1 cellular context compared by ENCODE assay signal in the genomic region with DNA sequence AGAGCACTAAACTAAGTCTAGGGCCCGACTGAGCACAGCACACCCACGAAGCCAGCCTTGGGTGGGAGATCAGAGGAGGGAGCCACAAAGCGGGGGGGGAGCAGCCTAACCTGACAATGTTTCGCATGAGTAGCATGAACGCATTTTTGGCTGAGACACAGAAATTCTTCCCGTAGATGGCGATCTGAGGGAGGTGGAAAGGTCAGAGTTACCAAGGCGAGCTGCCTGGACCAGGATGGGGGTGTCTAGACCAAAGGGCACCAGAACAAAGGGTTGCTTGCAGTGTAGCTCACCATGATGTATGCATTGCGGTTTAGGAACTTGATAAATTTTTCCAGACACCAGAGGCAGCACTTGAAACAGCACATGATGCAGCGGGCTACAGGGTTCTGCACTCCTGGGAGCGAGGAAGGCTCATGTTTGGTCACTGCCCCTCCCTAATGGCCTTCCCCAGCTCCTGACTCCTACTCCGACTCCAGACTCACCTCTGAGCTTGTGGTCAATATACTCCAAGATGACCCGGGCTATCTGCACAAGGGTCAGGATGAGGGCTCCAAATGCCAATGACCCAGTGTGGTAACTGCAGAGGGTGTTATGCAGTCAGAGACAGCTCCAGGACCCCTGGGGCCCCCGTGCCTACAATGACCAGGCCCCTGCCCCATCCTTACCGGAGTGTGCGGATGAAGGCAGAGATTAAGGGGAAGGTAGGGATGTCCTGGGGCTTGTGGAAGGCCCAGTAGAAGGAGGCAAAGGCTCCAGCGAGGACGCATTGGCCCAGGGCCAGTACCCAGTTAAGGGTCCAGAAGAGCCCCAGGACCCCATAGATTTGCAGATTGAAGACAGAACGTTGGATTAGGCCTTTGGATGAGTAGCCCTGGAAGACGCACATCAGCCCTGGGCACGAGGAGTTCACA.
TF ChIP-seq lines count a peak whose summit lies in the region.

No MANE protein-coding gene starts in this region.

TF ChIP-seq in HepG2, 621 proteins besides CTCF, POLR2A, EP300 and RAD21 (continued from another document and continues in another):
- TF ChIP-seq, protein P1, sequence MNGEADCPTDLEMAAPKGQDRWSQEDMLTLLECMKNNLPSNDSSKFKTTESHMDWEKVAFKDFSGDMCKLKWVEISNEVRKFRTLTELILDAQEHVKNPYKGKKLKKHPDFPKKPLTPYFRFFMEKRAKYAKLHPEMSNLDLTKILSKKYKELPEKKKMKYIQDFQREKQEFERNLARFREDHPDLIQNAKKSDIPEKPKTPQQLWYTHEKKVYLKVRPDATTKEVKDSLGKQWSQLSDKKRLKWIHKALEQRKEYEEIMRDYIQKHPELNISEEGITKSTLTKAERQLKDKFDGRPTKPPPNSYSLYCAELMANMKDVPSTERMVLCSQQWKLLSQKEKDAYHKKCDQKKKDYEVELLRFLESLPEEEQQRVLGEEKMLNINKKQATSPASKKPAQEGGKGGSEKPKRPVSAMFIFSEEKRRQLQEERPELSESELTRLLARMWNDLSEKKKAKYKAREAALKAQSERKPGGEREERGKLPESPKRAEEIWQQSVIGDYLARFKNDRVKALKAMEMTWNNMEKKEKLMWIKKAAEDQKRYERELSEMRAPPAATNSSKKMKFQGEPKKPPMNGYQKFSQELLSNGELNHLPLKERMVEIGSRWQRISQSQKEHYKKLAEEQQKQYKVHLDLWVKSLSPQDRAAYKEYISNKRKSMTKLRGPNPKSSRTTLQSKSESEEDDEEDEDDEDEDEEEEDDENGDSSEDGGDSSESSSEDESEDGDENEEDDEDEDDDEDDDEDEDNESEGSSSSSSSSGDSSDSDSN (CRISPR knock-in tag; IDR thresholded peaks at IDR 0.05) = peak; percentile 64
- TF ChIP-seq, protein P2, sequence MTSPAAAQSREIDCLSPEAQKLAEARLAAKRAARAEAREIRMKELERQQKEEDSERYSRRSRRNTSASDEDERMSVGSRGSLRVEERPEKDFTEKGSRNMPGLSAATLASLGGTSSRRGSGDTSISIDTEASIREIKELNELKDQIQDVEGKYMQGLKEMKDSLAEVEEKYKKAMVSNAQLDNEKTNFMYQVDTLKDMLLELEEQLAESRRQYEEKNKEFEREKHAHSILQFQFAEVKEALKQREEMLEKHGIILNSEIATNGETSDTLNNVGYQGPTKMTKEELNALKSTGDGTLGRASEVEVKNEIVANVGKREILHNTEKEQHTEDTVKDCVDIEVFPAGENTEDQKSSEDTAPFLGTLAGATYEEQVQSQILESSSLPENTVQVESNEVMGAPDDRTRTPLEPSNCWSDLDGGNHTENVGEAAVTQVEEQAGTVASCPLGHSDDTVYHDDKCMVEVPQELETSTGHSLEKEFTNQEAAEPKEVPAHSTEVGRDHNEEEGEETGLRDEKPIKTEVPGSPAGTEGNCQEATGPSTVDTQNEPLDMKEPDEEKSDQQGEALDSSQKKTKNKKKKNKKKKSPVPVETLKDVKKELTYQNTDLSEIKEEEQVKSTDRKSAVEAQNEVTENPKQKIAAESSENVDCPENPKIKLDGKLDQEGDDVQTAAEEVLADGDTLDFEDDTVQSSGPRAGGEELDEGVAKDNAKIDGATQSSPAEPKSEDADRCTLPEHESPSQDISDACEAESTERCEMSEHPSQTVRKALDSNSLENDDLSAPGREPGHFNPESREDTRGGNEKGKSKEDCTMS (CRISPR knock-in tag; conservative IDR thresholded peaks at IDR 0.05) = no peak
- TF ChIP-seq MZF1 (CRISPR knock-in tag; IDR thresholded peaks at IDR 0.05; ENCODE audit: borderline replicate concordance) (no peak), MYNN (CRISPR knock-in tag; IDR thresholded peaks at IDR 0.05; ENCODE audit: low read depth) (no peak), AGO2 (optimal IDR thresholded peaks at IDR 0.05; ENCODE audit: low read depth, low read length) (no peak), HMGA1 (CRISPR knock-in tag; conservative IDR thresholded peaks at IDR 0.05) (no peak), MIXL1 (CRISPR knock-in tag; IDR thresholded peaks at IDR 0.05) (peak; percentile 84; the same call in 1 of the 2 replicates), ARNT2 (CRISPR knock-in tag; IDR thresholded peaks at IDR 0.05; ENCODE audit: low read depth) (no peak; the same call in none of the 2 replicates), ZNF333 (CRISPR knock-in tag; IDR thresholded peaks at IDR 0.05; ENCODE audit: borderline replicate concordance) (no peak), CEBPB (IDR thresholded peaks at IDR 0.05; ENCODE audit: borderline replicate concordance, low read depth, low read length) (no peak), FOXK1 (CRISPR knock-in tag; IDR thresholded peaks at IDR 0.05; ENCODE audit: borderline replicate concordance, low read depth) (peak; percentile 68; the same call in 1 of the 2 replicates), PHF20 (CRISPR knock-in tag; IDR thresholded peaks at IDR 0.05) (peak; percentile 62), NR2F1 (CRISPR knock-in tag; IDR thresholded peaks at IDR 0.05) (peak; percentile 95), PHB2 (IDR thresholded peaks at IDR 0.05; ENCODE audit: partially characterized antibody) (no peak), TOPORS (CRISPR knock-in tag; IDR thresholded peaks at IDR 0.05) (0 out of 2 replicates have a peak, but pooled peaks have one; percentile 16), FIP1L1 (IDR thresholded peaks at IDR 0.05; ENCODE audit: borderline replicate concordance, insufficient read depth, low read depth, low read length) (no peak), TBL1XR1 (IDR thresholded peaks at IDR 0.05; ENCODE audit: borderline replicate concordance, low read length, partially characterized antibody) (no peak), ZNF430 (CRISPR knock-in tag; IDR thresholded peaks at IDR 0.05) (no peak; the same call in 1 of the 2 replicates), SYNCRIP (IDR thresholded peaks at IDR 0.05; ENCODE audit: insufficient read depth, low read depth, low read length) (no peak), ZNF12 (CRISPR knock-in tag; IDR thresholded peaks at IDR 0.05) (peak; percentile 69; the same call in 1 of the 2 replicates), RAD51 (IDR thresholded peaks at IDR 0.05; ENCODE audit: borderline replicate concordance) (no peak)
- TF ChIP-seq, protein P3, sequence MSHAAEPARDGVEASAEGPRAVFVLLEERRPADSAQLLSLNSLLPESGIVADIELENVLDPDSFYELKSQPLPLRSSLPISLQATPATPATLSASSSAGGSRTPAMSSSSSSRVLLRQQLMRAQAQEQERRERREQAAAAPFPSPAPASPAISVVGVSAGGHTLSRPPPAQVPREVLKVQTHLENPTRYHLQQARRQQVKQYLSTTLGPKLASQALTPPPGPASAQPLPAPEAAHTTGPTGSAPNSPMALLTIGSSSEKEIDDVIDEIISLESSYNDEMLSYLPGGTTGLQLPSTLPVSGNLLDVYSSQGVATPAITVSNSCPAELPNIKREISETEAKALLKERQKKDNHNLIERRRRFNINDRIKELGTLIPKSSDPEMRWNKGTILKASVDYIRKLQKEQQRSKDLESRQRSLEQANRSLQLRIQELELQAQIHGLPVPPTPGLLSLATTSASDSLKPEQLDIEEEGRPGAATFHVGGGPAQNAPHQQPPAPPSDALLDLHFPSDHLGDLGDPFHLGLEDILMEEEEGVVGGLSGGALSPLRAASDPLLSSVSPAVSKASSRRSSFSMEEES (CRISPR knock-in tag; IDR thresholded peaks at IDR 0.05) = peak; percentile 94
- TF ChIP-seq, protein P4, sequence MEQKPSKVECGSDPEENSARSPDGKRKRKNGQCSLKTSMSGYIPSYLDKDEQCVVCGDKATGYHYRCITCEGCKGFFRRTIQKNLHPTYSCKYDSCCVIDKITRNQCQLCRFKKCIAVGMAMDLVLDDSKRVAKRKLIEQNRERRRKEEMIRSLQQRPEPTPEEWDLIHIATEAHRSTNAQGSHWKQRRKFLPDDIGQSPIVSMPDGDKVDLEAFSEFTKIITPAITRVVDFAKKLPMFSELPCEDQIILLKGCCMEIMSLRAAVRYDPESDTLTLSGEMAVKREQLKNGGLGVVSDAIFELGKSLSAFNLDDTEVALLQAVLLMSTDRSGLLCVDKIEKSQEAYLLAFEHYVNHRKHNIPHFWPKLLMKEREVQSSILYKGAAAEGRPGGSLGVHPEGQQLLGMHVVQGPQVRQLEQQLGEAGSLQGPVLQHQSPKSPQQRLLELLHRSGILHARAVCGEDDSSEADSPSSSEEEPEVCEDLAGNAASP (CRISPR knock-in tag; IDR thresholded peaks at IDR 0.05; ENCODE audit: borderline replicate concordance) = peak; percentile 87; the same call in 1 of the 2 replicates
- TF ChIP-seq, protein P5, sequence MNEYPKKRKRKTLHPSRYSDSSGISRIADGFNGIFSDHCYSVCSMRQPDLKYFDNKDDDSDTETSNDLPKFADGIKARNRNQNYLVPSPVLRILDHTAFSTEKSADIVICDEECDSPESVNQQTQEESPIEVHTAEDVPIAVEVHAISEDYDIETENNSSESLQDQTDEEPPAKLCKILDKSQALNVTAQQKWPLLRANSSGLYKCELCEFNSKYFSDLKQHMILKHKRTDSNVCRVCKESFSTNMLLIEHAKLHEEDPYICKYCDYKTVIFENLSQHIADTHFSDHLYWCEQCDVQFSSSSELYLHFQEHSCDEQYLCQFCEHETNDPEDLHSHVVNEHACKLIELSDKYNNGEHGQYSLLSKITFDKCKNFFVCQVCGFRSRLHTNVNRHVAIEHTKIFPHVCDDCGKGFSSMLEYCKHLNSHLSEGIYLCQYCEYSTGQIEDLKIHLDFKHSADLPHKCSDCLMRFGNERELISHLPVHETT (CRISPR knock-in tag; conservative IDR thresholded peaks at IDR 0.05) = no peak
- TF ChIP-seq, protein P6, sequence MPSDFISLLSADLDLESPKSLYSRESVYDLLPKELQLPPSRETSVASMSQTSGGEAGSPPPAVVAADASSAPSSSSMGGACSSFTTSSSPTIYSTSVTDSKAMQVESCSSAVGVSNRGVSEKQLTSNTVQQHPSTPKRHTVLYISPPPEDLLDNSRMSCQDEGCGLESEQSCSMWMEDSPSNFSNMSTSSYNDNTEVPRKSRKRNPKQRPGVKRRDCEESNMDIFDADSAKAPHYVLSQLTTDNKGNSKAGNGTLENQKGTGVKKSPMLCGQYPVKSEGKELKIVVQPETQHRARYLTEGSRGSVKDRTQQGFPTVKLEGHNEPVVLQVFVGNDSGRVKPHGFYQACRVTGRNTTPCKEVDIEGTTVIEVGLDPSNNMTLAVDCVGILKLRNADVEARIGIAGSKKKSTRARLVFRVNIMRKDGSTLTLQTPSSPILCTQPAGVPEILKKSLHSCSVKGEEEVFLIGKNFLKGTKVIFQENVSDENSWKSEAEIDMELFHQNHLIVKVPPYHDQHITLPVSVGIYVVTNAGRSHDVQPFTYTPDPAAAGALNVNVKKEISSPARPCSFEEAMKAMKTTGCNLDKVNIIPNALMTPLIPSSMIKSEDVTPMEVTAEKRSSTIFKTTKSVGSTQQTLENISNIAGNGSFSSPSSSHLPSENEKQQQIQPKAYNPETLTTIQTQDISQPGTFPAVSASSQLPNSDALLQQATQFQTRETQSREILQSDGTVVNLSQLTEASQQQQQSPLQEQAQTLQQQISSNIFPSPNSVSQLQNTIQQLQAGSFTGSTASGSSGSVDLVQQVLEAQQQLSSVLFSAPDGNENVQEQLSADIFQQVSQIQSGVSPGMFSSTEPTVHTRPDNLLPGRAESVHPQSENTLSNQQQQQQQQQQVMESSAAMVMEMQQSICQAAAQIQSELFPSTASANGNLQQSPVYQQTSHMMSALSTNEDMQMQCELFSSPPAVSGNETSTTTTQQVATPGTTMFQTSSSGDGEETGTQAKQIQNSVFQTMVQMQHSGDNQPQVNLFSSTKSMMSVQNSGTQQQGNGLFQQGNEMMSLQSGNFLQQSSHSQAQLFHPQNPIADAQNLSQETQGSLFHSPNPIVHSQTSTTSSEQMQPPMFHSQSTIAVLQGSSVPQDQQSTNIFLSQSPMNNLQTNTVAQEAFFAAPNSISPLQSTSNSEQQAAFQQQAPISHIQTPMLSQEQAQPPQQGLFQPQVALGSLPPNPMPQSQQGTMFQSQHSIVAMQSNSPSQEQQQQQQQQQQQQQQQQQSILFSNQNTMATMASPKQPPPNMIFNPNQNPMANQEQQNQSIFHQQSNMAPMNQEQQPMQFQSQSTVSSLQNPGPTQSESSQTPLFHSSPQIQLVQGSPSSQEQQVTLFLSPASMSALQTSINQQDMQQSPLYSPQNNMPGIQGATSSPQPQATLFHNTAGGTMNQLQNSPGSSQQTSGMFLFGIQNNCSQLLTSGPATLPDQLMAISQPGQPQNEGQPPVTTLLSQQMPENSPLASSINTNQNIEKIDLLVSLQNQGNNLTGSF (CRISPR knock-in tag; IDR thresholded peaks at IDR 0.05) = no peak
- TF ChIP-seq, protein P7, sequence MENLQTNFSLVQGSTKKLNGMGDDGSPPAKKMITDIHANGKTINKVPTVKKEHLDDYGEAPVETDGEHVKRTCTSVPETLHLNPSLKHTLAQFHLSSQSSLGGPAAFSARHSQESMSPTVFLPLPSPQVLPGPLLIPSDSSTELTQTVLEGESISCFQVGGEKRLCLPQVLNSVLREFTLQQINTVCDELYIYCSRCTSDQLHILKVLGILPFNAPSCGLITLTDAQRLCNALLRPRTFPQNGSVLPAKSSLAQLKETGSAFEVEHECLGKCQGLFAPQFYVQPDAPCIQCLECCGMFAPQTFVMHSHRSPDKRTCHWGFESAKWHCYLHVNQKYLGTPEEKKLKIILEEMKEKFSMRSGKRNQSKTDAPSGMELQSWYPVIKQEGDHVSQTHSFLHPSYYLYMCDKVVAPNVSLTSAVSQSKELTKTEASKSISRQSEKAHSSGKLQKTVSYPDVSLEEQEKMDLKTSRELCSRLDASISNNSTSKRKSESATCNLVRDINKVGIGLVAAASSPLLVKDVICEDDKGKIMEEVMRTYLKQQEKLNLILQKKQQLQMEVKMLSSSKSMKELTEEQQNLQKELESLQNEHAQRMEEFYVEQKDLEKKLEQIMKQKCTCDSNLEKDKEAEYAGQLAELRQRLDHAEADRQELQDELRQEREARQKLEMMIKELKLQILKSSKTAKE (CRISPR knock-in tag; IDR thresholded peaks at IDR 0.05; ENCODE audit: borderline replicate concordance) = peak; percentile 71; the same call in 1 of the 2 replicates
- TF ChIP-seq, protein P8, sequence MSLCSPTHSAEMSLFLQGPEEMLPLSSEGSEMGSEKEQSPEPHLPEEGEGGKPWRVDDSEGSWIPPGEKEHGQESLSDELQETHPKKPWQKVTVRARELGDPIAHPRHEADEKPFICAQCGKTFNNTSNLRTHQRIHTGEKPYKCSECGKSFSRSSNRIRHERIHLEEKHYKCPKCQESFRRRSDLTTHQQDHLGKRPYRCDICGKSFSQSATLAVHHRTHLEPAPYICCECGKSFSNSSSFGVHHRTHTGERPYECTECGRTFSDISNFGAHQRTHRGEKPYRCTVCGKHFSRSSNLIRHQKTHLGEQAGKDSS (CRISPR knock-in tag; IDR thresholded peaks at IDR 0.05; ENCODE audit: borderline replicate concordance, low read depth) = no peak
- TF ChIP-seq, protein P9, sequence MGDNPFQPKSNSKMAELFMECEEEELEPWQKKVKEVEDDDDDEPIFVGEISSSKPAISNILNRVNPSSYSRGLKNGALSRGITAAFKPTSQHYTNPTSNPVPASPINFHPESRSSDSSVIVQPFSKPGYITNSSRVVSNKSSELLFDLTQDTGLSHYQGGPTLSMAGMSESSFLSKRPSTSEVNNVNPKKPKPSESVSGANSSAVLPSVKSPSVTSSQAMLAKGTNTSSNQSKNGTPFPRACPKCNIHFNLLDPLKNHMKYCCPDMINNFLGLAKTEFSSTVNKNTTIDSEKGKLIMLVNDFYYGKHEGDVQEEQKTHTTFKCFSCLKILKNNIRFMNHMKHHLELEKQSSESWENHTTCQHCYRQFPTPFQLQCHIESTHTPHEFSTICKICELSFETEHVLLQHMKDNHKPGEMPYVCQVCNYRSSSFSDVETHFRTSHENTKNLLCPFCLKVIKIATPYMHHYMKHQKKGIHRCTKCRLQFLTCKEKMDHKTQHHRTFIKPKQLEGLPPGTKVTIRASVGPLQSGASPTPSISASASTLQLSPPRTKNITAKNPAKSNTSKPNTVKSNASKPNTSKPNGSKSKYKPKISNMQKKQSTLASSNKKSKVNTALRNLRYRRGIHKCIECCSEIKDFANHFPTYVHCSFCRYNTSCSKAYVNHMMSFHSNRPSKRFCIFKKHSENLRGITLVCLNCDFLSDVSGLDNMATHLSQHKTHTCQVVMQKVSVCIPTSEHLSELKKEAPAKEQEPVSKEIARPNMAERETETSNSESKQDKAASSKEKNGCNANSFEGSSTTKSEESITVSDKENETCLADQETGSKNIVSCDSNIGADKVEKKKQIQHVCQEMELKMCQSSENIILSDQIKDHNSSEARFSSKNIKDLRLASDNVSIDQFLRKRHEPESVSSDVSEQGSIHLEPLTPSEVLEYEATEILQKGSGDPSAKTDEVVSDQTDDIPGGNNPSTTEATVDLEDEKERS (CRISPR knock-in tag; IDR thresholded peaks at IDR 0.05) = peak; percentile 93
